24 cellular contexts compared by ENCODE assay signal in genomic region chr11:70031631-70032469, GRCh38. TPM values are rescaled to one million over a fixed set of nuclear protein-coding genes. Genes with fewer than 3 reads are reported as not detected.
"Had no signal": no experiment of that assay in that cellular context is flagged by ENCODE, and none has a peak within 500 bp of the region (broad histone marks: within the 10 kb centered on the region; RNA-seq: fewer than 3 reads in every experiment).

No MANE protein-coding gene starts in this region.

- H3K4me3 ChIP-seq: breast epithelium, gastrocnemius medialis, skin epidermis, upper lobe of right lung had no signal

- H3K4me1 ChIP-seq: breast epithelium, gastrocnemius medialis, upper lobe of right lung had no signal

- DNase-seq: activated CD4-positive, alpha-beta T cell treated with anti-CD3 and anti-CD28 coated beads for 48 hours; activated CD4-positive, alpha-beta T cell treated with anti-CD3 and anti-CD28 coated beads, Interleukin-2, amount 50 U/mL, for 48 hours; activated CD8-positive, alpha-beta memory T cell treated with anti-CD3 and anti-CD28 coated beads, Interleukin-2, amount 50 U/mL, for 48 hours; activated T-cell treated with anti-CD3 and anti-CD28 coated beads, Interleukin-2, amount 50 U/mL, for 24 hours; central memory CD4-positive, alpha-beta T cell; effector CD4-positive, alpha-beta T cell; gastrocnemius medialis; glutamatergic neuron; left cardiac atrium; mammary epithelial cell; naive thymus-derived CD4-positive, alpha-beta T cell; occipital lobe; stimulated activated CD4-positive, alpha-beta T cell treated with anti-CD3 and anti-CD28 coated beads, Interleukin-1b, Interleukin-23, amount 100 ng/mL, for 48 hours; stimulated activated CD4-positive, alpha-beta T cell treated with anti-CD3 and anti-CD28 coated beads, Interleukin-4, amount 100 ng/mL, for 4 hours; stimulated activated CD8-positive, alpha-beta memory T cell treated with anti-CD3 and anti-CD28 coated beads, Interleukin-4, amount 100 ng/mL, for 48 hours; stimulated activated naive CD8-positive, alpha-beta T cell treated with anti-CD3 and anti-CD28 coated beads, Interleukin-15, amount 100 ng/mL, for 72 hours; substantia nigra; upper lobe of right lung had no signal

- H3K36me3 ChIP-seq: breast epithelium, gastrocnemius medialis, upper lobe of right lung had no signal

- H3K27ac ChIP-seq: breast epithelium, gastrocnemius medialis, skin epidermis, upper lobe of right lung, VCaP had no signal

- H3K9me3 ChIP-seq: breast epithelium, gastrocnemius medialis, upper lobe of right lung had no signal

- H3K27me3 ChIP-seq: breast epithelium, upper lobe of right lung had no signal

RNA-seq across cellular contexts. Expression of gene ANO1, which starts 46.3 kb away (rescaled TPM):
- total RNA-seq: activated CD8-positive, alpha-beta memory T cell treated with anti-CD3 and anti-CD28 coated beads for 36 hours; activated T-helper 2 cell treated with anti-CD3 and anti-CD28 coated beads, Interferon-gamma antibody, Interleukin-2, Interleukin-4, amounts not matched to agents 10 μg/mL and 5 μg/mL and 100 μg/mL, durations not matched to agents 14 hours and 24 hours and 36 hours; naive thymus-derived CD4-positive, alpha-beta T cell; T-helper 1 cell treated with Interleukin-12 subunit alpha and Interleukin-12 subunit beta and Interleukin-4 antibody, amounts not matched to agents 30 ng/mL and 1 ng/mL, for 36 hours had no signal
